ENCODE assay signal across 8 cellular contexts in genomic region chr12:120534703-120535655, GRCh38. TPM values are rescaled to one million over a fixed set of nuclear protein-coding genes. Genes with fewer than 3 reads are reported as not detected.
A peak's percentile ranks its signal among the peaks of the same experiment; 100 is the strongest.
DNase-seq lines count a peak whose midpoint lies in the region; ATAC-seq and TF ChIP-seq lines count a peak whose summit lies in the region.

No MANE protein-coding gene starts in this region.

- H3K27me3 ChIP-seq in HUES6 (ENCODE audit: control insufficient read depth, insufficient read depth, low read length) (no peaks in the 10 kb centered on the region), iPS DF 6.9 (ENCODE audit: control insufficient read depth, insufficient read depth, low read length) (no peaks in the 10 kb centered on the region), smooth muscle cell (ENCODE audit: low read depth) (no peaks in the 10 kb centered on the region)

- peak overlapping the region; percentile 91 to 97 (median 96) for H3K4me3 Mint-ChIP-seq in T-cell

- peak overlapping the region; percentile 91 for H3K4me2 ChIP-seq in smooth muscle cell

- peaks cover 58% of the 10 kb centered on the region for H3K79me2 ChIP-seq in smooth muscle cell (ENCODE audit: low read depth)

- peaks cover 6% of the 10 kb centered on the region for H3K36me3 Mint-ChIP-seq in T-cell

- peak; percentile 39 for ATAC-seq in GM21381 (IDR thresholded peaks at IDR 0.05; ENCODE audit: unreplicated experiment)
- peak; percentile 51 to 61 (median 58) for ATAC-seq in T-cell (replicated peaks in 1 of 4)

- TF ChIP-seq CTCF in smooth muscle cell (IDR thresholded peaks at IDR 0.05; ENCODE audit: borderline replicate concordance, insufficient read depth, poor library complexity, severe bottlenecking) = no peak

- no peaks in the 10 kb centered on the region for H3K9me3 Mint-ChIP-seq in T-cell

- POLR2A ChIA-PET in T-cell (lab: Charles Lee) = interaction anchor here (0.5 to 1.0 kb wide), 8 partner anchors 9 to 761 kb away, joined by 3 to 8 read pairs (median 4); partner anchors contain the start of genes CAMKK2 (in 1 of the 2) and POP5 (in 1 of the 2)

- H3K27me3 Mint-ChIP-seq in T-cell = no peaks in the 10 kb centered on the region

- peaks cover 24% of the 10 kb centered on the region for H3K4me1 ChIP-seq in HUES6 (ENCODE audit: control insufficient read depth, insufficient read depth, low read length)
- H3K4me1 ChIP-seq in iPS DF 6.9 (ENCODE audit: control insufficient read depth, insufficient read depth, low read length) = no peaks in the 10 kb centered on the region
- peaks cover 30% of the 10 kb centered on the region for H3K4me1 ChIP-seq in smooth muscle cell (ENCODE audit: low read depth)

- H2AFZ ChIP-seq in smooth muscle cell (ENCODE audit: low read depth) = peak overlapping the region; percentile 84

- peak overlapping the region; percentile 87 for H3K9ac ChIP-seq in HUES6 (ENCODE audit: low read length)
- H3K9ac ChIP-seq in smooth muscle cell (ENCODE audit: low read depth) = peak overlapping the region; percentile 96

- H3K27ac Mint-ChIP-seq in T-cell = peak overlapping the region; percentile 89 to 92

- H4K20me1 ChIP-seq in smooth muscle cell (ENCODE audit: low read depth) = peaks cover 53% of the 10 kb centered on the region

- H3K36me3 ChIP-seq in HUES6 (ENCODE audit: control insufficient read depth, insufficient read depth, low read length) = peaks cover 12% of the 10 kb centered on the region
- H3K36me3 ChIP-seq in iPS DF 6.9 (ENCODE audit: control insufficient read depth, insufficient read depth, low read length) = no peaks in the 10 kb centered on the region
- H3K36me3 ChIP-seq in smooth muscle cell (ENCODE audit: low read depth) = no peaks in the 10 kb centered on the region

- peaks cover 5% of the 10 kb centered on the region for H3F3A ChIP-seq in smooth muscle cell (ENCODE audit: low read depth)

- H3K4me1 Mint-ChIP-seq in T-cell = peaks cover 53 to 58% (median 55%) of the 10 kb centered on the region in 3 donors

- H3K4me3 ChIP-seq in HUES6 (ENCODE audit: low read depth, low read length) (peak overlapping the region; percentile 91), iPS DF 6.9 (ENCODE audit: low read length) (peak overlapping the region; percentile 100), smooth muscle cell (peak overlapping the region; percentile 96)

- CTCF ChIA-PET in T-cell (lab: Charles Lee) = interaction anchor here in 1 of 2 donors (0.5 to 1.0 kb wide), 2 partner anchors 96 to 233 kb away, joined by 4 read pairs; partner anchors contain the start of gene SIRT4

- H3K27ac ChIP-seq in HUES6 (ENCODE audit: low read depth, low read length) = peak overlapping the region; percentile 77
- H3K27ac ChIP-seq in iPS DF 6.9 (ENCODE audit: low read length) = no peak overlapping the region
- peak overlapping the region; percentile 70 for H3K27ac ChIP-seq in smooth muscle cell (ENCODE audit: low read depth)

- no peaks in the 10 kb centered on the region for H3K9me3 ChIP-seq in HUES6 (ENCODE audit: control insufficient read depth, insufficient read depth, low read depth, low read length)
- no peaks in the 10 kb centered on the region for H3K9me3 ChIP-seq in iPS DF 6.9 (ENCODE audit: control insufficient read depth, insufficient read depth, low read length)
- H3K9me3 ChIP-seq in smooth muscle cell (replicated peaks; ENCODE audit: low read depth) = no peaks in the 10 kb centered on the region

- DNase-seq in COR-L47 (lab: John Stamatoyannopoulos, UW) (peak; percentile 31), T-cell (peak in 32 of 34 experiments; percentile 17 to 62 (median 36)), amniotic stem cell (lab: John Stamatoyannopoulos, UW) (peak; percentile 44), iPS DF 6.9 (ENCODE audit: low read depth, low spot score) (no peak), smooth muscle cell (lab: John Stamatoyannopoulos, UW; ENCODE audit: unreplicated experiment) (peak; percentile 25), epidermal melanocyte (ENCODE audit: insufficient read length, low spot score) (no peak)

- no CpG with 5 or more reads among the region's 52 CpGs for whole genome bisulfite sequencing in iPS DF 6.9 (ENCODE audit: insufficient coverage, insufficient read length)
- WGBS in smooth muscle cell (ENCODE audit: low lambda C conversion rate) = 5% methylated on average over 36 of the region's 52 CpGs

RNA-seq across cellular contexts. Expression of gene RNF10, which starts 0.8 kb away (rescaled TPM):
- total RNA-seq in T-cell (100 to 1,000 TPM; 204 to 348 (median 222) TPM), smooth muscle cell (49.0 and 63.2 TPM in 2 replicates)
- 115 and 134 TPM in 2 replicates for polyA plus RNA-seq in smooth muscle cell

RNA-seq across cellular contexts. Expression of gene COQ5, which starts 6.0 kb away (rescaled TPM):
- total RNA-seq in T-cell = 10 to 100 TPM; 11.3 to 23.4 (median 21.5) TPM
- 32.5 and 34.7 TPM in 2 replicates for total RNA-seq in smooth muscle cell
- 39.9 and 46.9 TPM in 2 replicates for polyA plus RNA-seq in smooth muscle cell

RNA-seq across cellular contexts. Expression of gene DYNLL1, which starts 39.1 kb away (rescaled TPM):
- total RNA-seq in T-cell (10 to 100 TPM; 47.2 to 90.1 (median 75.5) TPM), smooth muscle cell (403 and 502 TPM in 2 replicates)
- 497 and 616 TPM in 2 replicates for polyA plus RNA-seq in smooth muscle cell

RNA-seq across cellular contexts. Expression of gene POP5, which starts 46.2 kb away (rescaled TPM):
- total RNA-seq in T-cell (10 to 100 TPM; 40.6 to 69.0 (median 63.1) TPM), smooth muscle cell (21.8 and 25.8 TPM in 2 replicates)
- 40.4 and 57.5 TPM in 2 replicates for polyA plus RNA-seq in smooth muscle cell

Comparison
In these comparisons a context has a peak if more than half of its experiments do, and no peak if none do; other contexts are left out.
1. DNase-seq: peak in COR-L47 (single experiment), T-cell (32 of 34), amniotic stem cell (single experiment) and smooth muscle cell (single experiment); none in iPS DF 6.9 (single experiment) and epidermal melanocyte (single experiment).
2. Peak in every context shown above with its lines, with median percentiles within 50 percentile points of each other: H3K4me3 ChIP-seq.